ENCODE assay signal across 10 cellular contexts in genomic region chrX:119693996-119694451, GRCh38. TPM values are rescaled to one million over a fixed set of nuclear protein-coding genes. Genes with fewer than 3 reads are reported as not detected.
DNase-seq lines count a peak whose midpoint lies in the region; ATAC-seq, FAIRE-seq and TF ChIP-seq lines count a peak whose summit lies in the region.
"Had no signal": no experiment of that assay in that cellular context is flagged by ENCODE, and none has a peak within 500 bp of the region (broad histone marks: within the 10 kb centered on the region; RNA-seq: fewer than 3 reads in every experiment).

No MANE protein-coding gene starts in this region.

- peak overlapping the region; percentile 90; the same call in 1 of the 2 replicates for H3K4me2 ChIP-seq in K562 (ENCODE audit: insufficient read depth, low read length)

- H3K4me3 Mint-ChIP-seq in natural killer cell: peak overlapping the region; percentile 95
- no peak overlapping the region for H3K4me3 Mint-ChIP-seq in natural killer cell treated with Interleukin-12 subunit alpha and Interleukin-12 subunit beta and Interleukin-15 and Interleukin-18, amount 100 ng/mL, for 72 hours

- no peak for TF ChIP-seq POLR2A in K562 (conservative IDR thresholded peaks at IDR 0.05)
- TF ChIP-seq POLR2A in vagina (IDR thresholded peaks at IDR 0.05): no peak
- TF ChIP-seq POLR2A in prostate gland (IDR thresholded peaks at IDR 0.05): no peak

- intact Hi-C loops in natural killer cell (cut with micrococcal nuclease) (loop anchor here (2.0 to 5.0 kb wide), 2 partner anchors 15 to 47 kb away; no protein-coding TSS in a partner anchor), K562 (cut with micrococcal nuclease) (loop anchor here (5.0 kb wide), 1 partner anchor 87 kb away; the partner anchor contains the start of gene NKRF), vagina (cut with DNase I) (loop anchor here (10.0 kb wide), 1 partner anchor 89 kb away; the partner anchor contains the start of gene NKRF), prostate gland (cut with DNase I) (no loop called here)

- no peak overlapping the region for H3K9ac ChIP-seq in K562 (ENCODE audit: insufficient read depth in 1 of 2, low read depth in 2 of 2, low read length in 2 of 2)

- BruUV-seq in K562 (replicated peaks; lab: Mats Ljungman, UMichigan): no TSS peak

- TF ChIP-seq CTCF in natural killer cell (IDR thresholded peaks at IDR 0.05): no peak
- TF ChIP-seq CTCF in K562 (IDR thresholded peaks at IDR 0.05 in 2 of 3, conservative IDR thresholded peaks at IDR 0.05 in 1 of 3; ENCODE audit: insufficient read depth in 2 of 3, low read depth in 1 of 3, low read length in 3 of 3): no peak
- no peak for TF ChIP-seq CTCF in vagina (IDR thresholded peaks at IDR 0.05)
- TF ChIP-seq CTCF in prostate gland (IDR thresholded peaks at IDR 0.05): no peak

- DNase-seq in natural killer cell: no peak
- no peak for DNase-seq in natural killer cell treated with Interleukin-12 subunit alpha and Interleukin-12 subunit beta and Interleukin-15 and Interleukin-18, amount 100 ng/mL, for 72 hours (ENCODE audit: low spot score)
- DNase-seq in K562 (ENCODE audit: extremely low read depth in 1 of 4, low spot score in 3 of 4): no peak
- DNase-seq in vagina (ENCODE audit: extremely low spot score in 2 of 2): no peak
- no peak for DNase-seq in prostate gland (ENCODE audit: low spot score)
- DNase-seq in anterior cingulate cortex (lab: John Stamatoyannopoulos, UW): no peak
- DNase-seq: COR-L47 had no signal

- ATAC-seq in natural killer cell: no peak
- no peak for ATAC-seq in natural killer cell treated with Interleukin-12 subunit alpha and Interleukin-12 subunit beta and Interleukin-15 and Interleukin-18, amount 100 ng/mL, for 72 hours
- no peak for ATAC-seq in K562
- no peak for ATAC-seq in HG03354 (IDR thresholded peaks at IDR 0.05; ENCODE audit: poor library complexity, severe bottlenecking, unreplicated experiment)

- no peaks in the 10 kb centered on the region for H3K36me3 Mint-ChIP-seq in natural killer cell
- H3K36me3 Mint-ChIP-seq in natural killer cell treated with Interleukin-12 subunit alpha and Interleukin-12 subunit beta and Interleukin-15 and Interleukin-18, amount 100 ng/mL, for 72 hours: no peaks in the 10 kb centered on the region

- CTCF ChIA-PET in K562 (lab: Yijun Ruan, JAX; ENCODE audit: low intra/inter-chr PET ratio): no interaction called here

- H3K9me3 ChIP-seq in K562 (replicated peaks; ENCODE audit: control insufficient read depth, insufficient read depth, low read depth, low read length): no peaks in the 10 kb centered on the region
- H3K9me3 ChIP-seq in mononuclear cell (ENCODE audit: low read depth, low read length): no peaks in the 10 kb centered on the region
- no peaks in the 10 kb centered on the region for H3K9me3 ChIP-seq in vagina
- H3K9me3 ChIP-seq in prostate gland: no peaks in the 10 kb centered on the region

- no peaks in the 10 kb centered on the region for H3K9me3 Mint-ChIP-seq in natural killer cell
- H3K9me3 Mint-ChIP-seq in natural killer cell treated with Interleukin-12 subunit alpha and Interleukin-12 subunit beta and Interleukin-15 and Interleukin-18, amount 100 ng/mL, for 72 hours: no peaks in the 10 kb centered on the region

- WGBS in K562 (ENCODE audit: insufficient coverage, low coverage, missing lambda C conversion rate): no CpG with 5 or more reads among the region's 23 CpGs
- WGBS in prostate gland: 61% methylated on average over 11 of the region's 23 CpGs

- POLR2A ChIA-PET in K562 (lab: Yijun Ruan, JAX): interaction anchor here (0.6 to 2.6 kb wide), 4 partner anchors 12 to 360 kb away, joined by 3 to 10 read pairs (median 6); partner anchors contain the start of gene RPL39

- H3K4me3 ChIP-seq in K562 (no peak overlapping the region; the same call in 1 of the 2 replicates), mononuclear cell (ENCODE audit: low read length) (peak overlapping the region; percentile 58), vagina (peak overlapping the region; percentile 53 to 58), prostate gland (no peak overlapping the region)

- in situ Hi-C loops in K562 (cut with MboI): no loop called here

- H3K9me1 ChIP-seq in K562 (ENCODE audit: control insufficient read depth, insufficient read depth, low read length): no peaks in the 10 kb centered on the region

- H3K27ac Mint-ChIP-seq in natural killer cell: peak overlapping the region; percentile 14 to 96
- H3K27ac Mint-ChIP-seq in natural killer cell treated with Interleukin-12 subunit alpha and Interleukin-12 subunit beta and Interleukin-15 and Interleukin-18, amount 100 ng/mL, for 72 hours: peak overlapping the region in 1 of 2 donors; percentile 49

- H3K27me3 Mint-ChIP-seq in natural killer cell (ENCODE audit: low read depth in 2 of 2): no peaks in the 10 kb centered on the region
- no peaks in the 10 kb centered on the region for H3K27me3 Mint-ChIP-seq in natural killer cell treated with Interleukin-12 subunit alpha and Interleukin-12 subunit beta and Interleukin-15 and Interleukin-18, amount 100 ng/mL, for 72 hours

- FAIRE-seq in K562 (lab: Jason Lieb, UNC): no peak
- FAIRE-seq: colon had no signal

- peaks cover 25 to 40% of the 10 kb centered on the region in 2 donors for H3K4me1 Mint-ChIP-seq in natural killer cell
- peaks cover 9 to 24% of the 10 kb centered on the region in 2 donors for H3K4me1 Mint-ChIP-seq in natural killer cell treated with Interleukin-12 subunit alpha and Interleukin-12 subunit beta and Interleukin-15 and Interleukin-18, amount 100 ng/mL, for 72 hours (ENCODE audit: low read depth in 2 of 2)

- peaks cover 9 to 22% of the 10 kb centered on the region in 2 experiments; a peak in 4 of 5 replicates for H3K4me1 ChIP-seq in K562 (replicated peaks in 1 of 2; ENCODE audit: control insufficient read depth in 2 of 2, insufficient read depth in 2 of 2, low read length in 2 of 2)
- peaks cover 31% of the 10 kb centered on the region for H3K4me1 ChIP-seq in mononuclear cell (ENCODE audit: insufficient read depth, low read length)
- peaks cover 8% of the 10 kb centered on the region for H3K4me1 ChIP-seq in vagina
- H3K4me1 ChIP-seq in prostate gland (replicated peaks): no peaks in the 10 kb centered on the region

- no peaks in the 10 kb centered on the region for H3K36me3 ChIP-seq in K562 (ENCODE audit: control insufficient read depth, insufficient read depth, low read length)
- no peaks in the 10 kb centered on the region for H3K36me3 ChIP-seq in vagina
- no peaks in the 10 kb centered on the region for H3K36me3 ChIP-seq in prostate gland

- H3K27ac ChIP-seq in K562 (ENCODE audit: extremely low read depth, low read depth, low read length) (no peak overlapping the region), vagina (peak overlapping the region; percentile 78), prostate gland (no peak overlapping the region)

- TF ChIP-seq RAD21 in K562 (CRISPR knock-in tag; conservative IDR thresholded peaks at IDR 0.05 in 1 of 2, IDR thresholded peaks at IDR 0.05 in 1 of 2): no peak

- H3K79me2 ChIP-seq in K562 (ENCODE audit: control insufficient read depth, insufficient read depth, low read length): peaks cover 38% of the 10 kb centered on the region

- TF ChIP-seq EP300 in K562 (IDR thresholded peaks at IDR 0.05; ENCODE audit: low read length): no peak

- H2AFZ ChIP-seq in K562 (ENCODE audit: low read depth, low read length): peak overlapping the region; percentile 97

- no peaks in the 10 kb centered on the region for H4K20me1 ChIP-seq in K562 (replicated peaks; ENCODE audit: control insufficient read depth, insufficient read depth, low read length)

- H3K27me3 ChIP-seq in K562 (ENCODE audit: control insufficient read depth in 2 of 2, insufficient read depth in 2 of 2, low read length in 2 of 2) (no peaks in the 10 kb centered on the region), mononuclear cell (ENCODE audit: insufficient read depth, low read length) (no peaks in the 10 kb centered on the region), vagina (no peaks in the 10 kb centered on the region), prostate gland (replicated peaks; ENCODE audit: insufficient read depth) (no peaks in the 10 kb centered on the region)

RNA-seq across cellular contexts. Expression of gene SEPTIN6, which starts 1.1 kb away (rescaled TPM):
- total RNA-seq in natural killer cell (100 to 1,000 TPM; 138 to 202 (median 158) TPM), K562 (2014; rRNA removed) (33.7 and 39.9 TPM in 2 replicates), K562 (2014; rRNA removed; fragmentation: Illumina TruSeq; extraction: Trizol) (36.2 and 37.8 TPM in 2 replicates), K562 (2015; rRNA removed; fragmentation: Illumina TruSeq; extraction: Trizol) (37.8 and 41.1 TPM in 2 replicates), K562 (2021) (37.7 and 37.8 TPM in 2 replicates), mononuclear cell (141 TPM), vagina (25.8 TPM), prostate gland (100 to 1,000 TPM in 1 of 2 donors, 10 to 100 TPM in 1; 20.5 to 175 TPM)
- 10 to 100 TPM; 79.7 to 84.0 TPM for total RNA-seq in natural killer cell treated with Interleukin-12 subunit alpha and Interleukin-12 subunit beta and Interleukin-15 and Interleukin-18, amount 100 ng/mL, for 72 hours
- 62.2 and 67.3 TPM in 2 replicates for total RNA-seq in K562 (2011; cell fraction: chromatin; rRNA removed; ENCODE audit: low replicate concordance)
- 20.0 and 24.9 TPM in 2 replicates for total RNA-seq in K562 (2011; cell fraction: nucleolus; rRNA removed)
- total RNA-seq in K562 (2011; cell fraction: nucleoplasm; rRNA removed): 38.7 and 66.8 TPM in 2 replicates
- polyA plus RNA-seq in K562 (2011; rRNA removed) (54.6 and 85.4 TPM in 2 replicates), K562 (2014; fragmentation: Illumina TruSeq; extraction: Trizol) (51.8 and 67.0 TPM in 2 replicates), K562 (2014; fragmentation: Nextera tagmentation; extraction: Ambion mirVana) (10 to 100 TPM in 1 of 2 experiments, 1 to 10 TPM in 1; 8.4 to 12.2 TPM), K562 (2014; rRNA removed) (29.0 and 35.3 TPM in 2 replicates)
- polyA plus RNA-seq in K562 (2011; cell fraction: cytosol; rRNA removed): 57.5 and 94.0 TPM in 2 replicates
- 46.0 and 56.9 TPM in 2 replicates for polyA plus RNA-seq in K562 (2011; cell fraction: nucleus; rRNA removed)
- polyA plus RNA-seq in K562 (2012): 31.8 and 66.7 TPM in 2 replicates
- 114 and 136 TPM in 2 replicates for polyA minus RNA-seq in K562 (2011; rRNA and poly(A)+ RNA removed)
- polyA minus RNA-seq in K562 (2011; cell fraction: cytosol; rRNA and poly(A)+ RNA removed): 53.4 and 56.8 TPM in 2 replicates
- 12.5 and 39.9 TPM in 2 replicates for polyA minus RNA-seq in K562 (2011; cell fraction: nucleus; rRNA and poly(A)+ RNA removed)

Comparison
In these comparisons a context has a peak if more than half of its experiments do, and no peak if none do; other contexts are left out.
1. H3K4me3 ChIP-seq: peak in mononuclear cell (single experiment) and vagina (2 of 2); none in K562 (single experiment) and prostate gland (0 of 2).